ENCODE assay signal across 6 cellular contexts in genomic region chr12:66641057-66641456, GRCh38. TPM values are rescaled to one million over a fixed set of nuclear protein-coding genes. Genes with fewer than 3 reads are reported as not detected.
"Had no signal": no experiment of that assay in that cellular context is flagged by ENCODE, and none has a peak within 500 bp of the region (broad histone marks: within the 10 kb centered on the region; RNA-seq: fewer than 3 reads in every experiment).

No MANE protein-coding gene starts in this region.

- DNase-seq: GM23248, H9, HCEC 1CT, IMR-90, KG1 had no signal

- ATAC-seq: K562 had no signal

- H3K4me3 ChIP-seq: GM23248, K562 had no signal

- H2AFZ ChIP-seq: GM23248 had no signal

- H3K9me3 Mint-ChIP-seq: H9 had no signal

- H3K27ac ChIP-seq: GM23248 had no signal

- H3K9ac ChIP-seq: GM23248 had no signal

- H3K4me3 Mint-ChIP-seq: H9 had no signal

RNA-seq across cellular contexts. Expression of gene GRIP1, which starts 37.8 kb away (rescaled TPM):
- total RNA-seq: GM23248 had no signal
